24 cellular contexts compared by ENCODE assay signal in genomic region chrX:55279832-55280231, GRCh38. TPM values are rescaled to one million over a fixed set of nuclear protein-coding genes. Genes with fewer than 3 reads are reported as not detected.
DNase-seq lines count a peak whose midpoint lies in the region; ATAC-seq lines count a peak whose summit lies in the region.
"Had no signal": no experiment of that assay in that cellular context is flagged by ENCODE, and none has a peak within 500 bp of the region (broad histone marks: within the 10 kb centered on the region; RNA-seq: fewer than 3 reads in every experiment).

No MANE protein-coding gene starts in this region.

- H2BK15ac ChIP-seq in neuronal stem cell (ENCODE audit: low read length) = no peak overlapping the region
- no peak overlapping the region for H2BK15ac ChIP-seq in mesendoderm (replicated peaks; ENCODE audit: low read depth)

- H2BK120ac ChIP-seq in neuronal stem cell (ENCODE audit: low read depth, low read length) (no peak overlapping the region), mesendoderm (ENCODE audit: low read depth, low read length) (no peak overlapping the region)

- H3K4me3 ChIP-seq in neuronal stem cell (ENCODE audit: low read length in 2 of 2) (no peak overlapping the region), mesendoderm (ENCODE audit: low read length) (no peak overlapping the region)
- H3K4me3 ChIP-seq: A549; BLaER1 treated with 17β-estradiol and CSF1 and Interleukin-3, amounts not matched to agents 10 nM and 100 nM; GM23248 had no signal

- H3K27ac ChIP-seq in neuronal stem cell (replicated peaks; ENCODE audit: low read length) (no peak overlapping the region), mesendoderm (ENCODE audit: low read depth, low read length) (no peak overlapping the region)
- H3K27ac ChIP-seq: A549; BLaER1 treated with 17β-estradiol and CSF1 and Interleukin-3, amounts not matched to agents 10 nM and 100 nM; GM23248 had no signal

- no CpG with 5 or more reads among the region's 10 CpGs for WGBS in neuronal stem cell (ENCODE audit: extremely low coverage in 2 of 2, insufficient read length in 2 of 2, insufficient replicate concordance in 1 of 2), 2 donors
- WGBS in mesendoderm (ENCODE audit: extremely low coverage, insufficient coverage, low lambda C conversion rate) = no CpG with 5 or more reads among the region's 10 CpGs

- H3K36me3 Mint-ChIP-seq in activated CD4-positive, alpha-beta T cell treated with anti-CD3 and anti-CD28 coated beads for 36 hours (ENCODE audit: low read depth) = no peaks in the 10 kb centered on the region
- H3K36me3 Mint-ChIP-seq: CD14-positive monocyte; CD8-positive, alpha-beta memory T cell had no signal

- no peaks in the 10 kb centered on the region for H3K4me1 ChIP-seq in neuronal stem cell (ENCODE audit: control insufficient read depth in 2 of 2, insufficient read depth in 1 of 2, low read depth in 1 of 2, low read length in 2 of 2)
- no peaks in the 10 kb centered on the region for H3K4me1 ChIP-seq in mesendoderm (ENCODE audit: control insufficient read depth, low read depth, low read length)
- H3K4me1 ChIP-seq: A549; BE2C; BLaER1 treated with 17β-estradiol and CSF1 and Interleukin-3, amounts not matched to agents 10 nM and 100 nM had no signal

- in situ Hi-C loops in SK-MEL-5 (cut with HindIII; ENCODE audit: low pct_unique_long_range_greater_than_20kb, low sequenced_read_pairs) = no loop called here

- no peaks in the 10 kb centered on the region for H3K27me3 ChIP-seq in neuronal stem cell (ENCODE audit: control insufficient read depth in 3 of 3, insufficient read depth in 3 of 3, low read depth in 1 of 3, low read length in 3 of 3)
- H3K27me3 ChIP-seq in mesendoderm (ENCODE audit: insufficient read depth, low read length, poor library complexity) = no peaks in the 10 kb centered on the region
- H3K27me3 ChIP-seq: BE2C had no signal

- no peak for ATAC-seq in activated CD4-positive, alpha-beta T cell treated with anti-CD3 and anti-CD28 coated beads for 36 hours
- ATAC-seq in HG03095 (IDR thresholded peaks at IDR 0.05; ENCODE audit: unreplicated experiment) = no peak
- ATAC-seq: A549 had no signal

- H4K91ac ChIP-seq in neuronal stem cell (ENCODE audit: low read depth, low read length, poor library complexity) = no peak overlapping the region

- H4K8ac ChIP-seq in neuronal stem cell (ENCODE audit: low read depth, low read length) = no peak overlapping the region
- H4K8ac ChIP-seq in mesendoderm (ENCODE audit: low read depth, low read length) = no peak overlapping the region

- CTCF ChIA-PET in activated CD4-positive, alpha-beta T cell treated with anti-CD3 and anti-CD28 coated beads for 36 hours (lab: Charles Lee) = no interaction called here

- H3K9me3 Mint-ChIP-seq in activated CD4-positive, alpha-beta T cell treated with anti-CD3 and anti-CD28 coated beads for 36 hours (ENCODE audit: low read depth) = no peaks in the 10 kb centered on the region
- H3K9me3 Mint-ChIP-seq: CD4-positive, alpha-beta T cell; CD8-positive, alpha-beta memory T cell had no signal

- H3K4me2 ChIP-seq in neuronal stem cell (ENCODE audit: insufficient read depth, low read length, poor library complexity, severe bottlenecking) (no peak overlapping the region), mesendoderm (ENCODE audit: low read length) (no peak overlapping the region)
- H3K4me2 ChIP-seq: A549; BLaER1 treated with 17β-estradiol and CSF1 and Interleukin-3, amounts not matched to agents 10 nM and 100 nM had no signal

- no peak overlapping the region for H3K9ac ChIP-seq in neuronal stem cell (ENCODE audit: low read depth, low read length, poor library complexity)
- H3K9ac ChIP-seq in mesendoderm (ENCODE audit: low read length) = no peak overlapping the region
- H3K9ac ChIP-seq: BLaER1 treated with 17β-estradiol and CSF1 and Interleukin-3, amounts not matched to agents 10 nM and 100 nM; GM23248 had no signal

- H3K79me2 ChIP-seq in mesendoderm (ENCODE audit: control insufficient read depth, insufficient read depth, low read length) = no peaks in the 10 kb centered on the region

- no peak overlapping the region for H3K4ac ChIP-seq in neuronal stem cell (ENCODE audit: low read length)
- H3K4ac ChIP-seq in mesendoderm (ENCODE audit: low read depth, low read length) = no peak overlapping the region

- H2AK5ac ChIP-seq in neuronal stem cell (ENCODE audit: low read depth, low read length) (no peak overlapping the region), mesendoderm (ENCODE audit: low read length) (no peak overlapping the region)

- no peak overlapping the region for H3K4me3 Mint-ChIP-seq in activated CD4-positive, alpha-beta T cell treated with anti-CD3 and anti-CD28 coated beads for 36 hours
- H3K4me3 Mint-ChIP-seq: CD14-positive monocyte; CD4-positive, alpha-beta T cell; CD8-positive, alpha-beta memory T cell had no signal

- H3K9me3 ChIP-seq in neuronal stem cell (replicated peaks in 1 of 2; ENCODE audit: control insufficient read depth in 2 of 2, insufficient read depth in 1 of 2, low read depth in 1 of 2, low read length in 2 of 2) = no peaks in the 10 kb centered on the region
- H3K9me3 ChIP-seq: A549, BE2C had no signal

- H2BK12ac ChIP-seq in neuronal stem cell (ENCODE audit: low read length) = no peak overlapping the region

- H2AFZ ChIP-seq in neuronal stem cell (ENCODE audit: low read length) = peak overlapping the region; percentile 35
- H2AFZ ChIP-seq: GM23248 had no signal

- H3K36me3 ChIP-seq in neuronal stem cell (replicated peaks in 1 of 2; ENCODE audit: control insufficient read depth in 2 of 2, insufficient read depth in 2 of 2, low read length in 2 of 2) = no peaks in the 10 kb centered on the region
- H3K36me3 ChIP-seq in mesendoderm (ENCODE audit: control insufficient read depth, insufficient read depth, low read length) = no peaks in the 10 kb centered on the region
- H3K36me3 ChIP-seq: BE2C; BLaER1 treated with 17β-estradiol and CSF1 and Interleukin-3, amounts not matched to agents 10 nM and 100 nM had no signal

- no peak overlapping the region for H4K5ac ChIP-seq in mesendoderm (ENCODE audit: low read length)

- H3K14ac ChIP-seq in neuronal stem cell (ENCODE audit: low read length) = no peak overlapping the region

- intact Hi-C loops in activated CD4-positive, alpha-beta T cell treated with anti-CD3 and anti-CD28 coated beads for 36 hours (cut with DNase I, micrococcal nuclease) = no loop called here

- H2BK5ac ChIP-seq in neuronal stem cell (ENCODE audit: low read length) (no peak overlapping the region), mesendoderm (ENCODE audit: low read length) (no peak overlapping the region)

- no peak overlapping the region for H3K23ac ChIP-seq in neuronal stem cell (ENCODE audit: low read depth, low read length, poor library complexity)
- H3K23ac ChIP-seq in mesendoderm (ENCODE audit: low read length) = no peak overlapping the region

- DNase-seq in activated CD4-positive, alpha-beta T cell treated with anti-CD3 and anti-CD28 coated beads for 36 hours = peak; percentile 5
- DNase-seq in activated CD4-positive, alpha-beta T cell treated with anti-CD3 and anti-CD28 coated beads, Interleukin-2, amount 50 U/mL, for 48 hours = no peak
- peak; percentile 65 for DNase-seq in Daoy (ENCODE audit: low read depth)
- peak; percentile 1 for DNase-seq in SK-MEL-5 (ENCODE audit: low read depth, low spot score)
- DNase-seq in neuronal stem cell (ENCODE audit: low spot score) = no peak
- no peak for DNase-seq in mesendoderm
- DNase-seq: 8988T; ACHN; AML-193; BE2C; CD4-positive, alpha-beta T cell; CD8-positive, alpha-beta memory T cell; DMS 273 treated with DMSO at 0.1 percent for 48 hours; DMS79; GF-D8; GM23248; H7; HCEC 1CT had no signal

- POLR2A ChIA-PET in activated CD4-positive, alpha-beta T cell treated with anti-CD3 and anti-CD28 coated beads for 36 hours (lab: Charles Lee) = no interaction called here

- no peaks in the 10 kb centered on the region for H3K79me1 ChIP-seq in neuronal stem cell (ENCODE audit: low read depth, low read length)
- no peaks in the 10 kb centered on the region for H3K79me1 ChIP-seq in mesendoderm (ENCODE audit: low read length)

- peaks cover 3% of the 10 kb centered on the region for H3K27me3 Mint-ChIP-seq in activated CD4-positive, alpha-beta T cell treated with anti-CD3 and anti-CD28 coated beads for 36 hours
- H3K27me3 Mint-ChIP-seq: CD4-positive, alpha-beta T cell had no signal

- no peak overlapping the region for H3K56ac ChIP-seq in mesendoderm (ENCODE audit: low read length)

- H3K27ac Mint-ChIP-seq in activated CD4-positive, alpha-beta T cell treated with anti-CD3 and anti-CD28 coated beads for 36 hours = no peak overlapping the region
- H3K27ac Mint-ChIP-seq: CD4-positive, alpha-beta T cell had no signal

- no peaks in the 10 kb centered on the region for H3K4me1 Mint-ChIP-seq in activated CD4-positive, alpha-beta T cell treated with anti-CD3 and anti-CD28 coated beads for 36 hours
- H3K4me1 Mint-ChIP-seq: CD14-positive monocyte; CD8-positive, alpha-beta memory T cell had no signal

- H3K18ac ChIP-seq in neuronal stem cell (ENCODE audit: low read length) (no peak overlapping the region), mesendoderm (ENCODE audit: low read length) (no peak overlapping the region)

RNA-seq across cellular contexts. Expression of gene PAGE3, which starts 15.1 kb away (rescaled TPM):
- total RNA-seq in activated CD4-positive, alpha-beta T cell treated with anti-CD3 and anti-CD28 coated beads for 36 hours = not detected
- total RNA-seq in Daoy (2014; rRNA removed; shearing (Covaris generic)) = not detected in 2 replicates
- not detected in 2 replicates for total RNA-seq in SK-MEL-5 (2014; rRNA removed; shearing (Covaris generic))
- polyA plus RNA-seq in SK-MEL-5 (2015; cell fraction: cytosol; rRNA removed) = 0.29 TPM in 1 of 2 replicates, not detected in the other
- polyA plus RNA-seq in SK-MEL-5 (2015; cell fraction: nucleus; rRNA removed) = not detected in 2 replicates
- polyA plus RNA-seq in neuronal stem cell (2013, experiment 1 of 2) = not detected
- polyA plus RNA-seq in neuronal stem cell (2013, experiment 2 of 2) = not detected
- not detected for polyA plus RNA-seq in mesendoderm (2013, experiment 1 of 2)
- not detected for polyA plus RNA-seq in mesendoderm (2013, experiment 2 of 2)
- total RNA-seq: CD4-positive, alpha-beta T cell; CD8-positive, alpha-beta memory T cell; G401; GM23248; H1; H7 had no signal
- polyA plus RNA-seq: A549; CD14-positive monocyte; CD8-positive, alpha-beta memory T cell; GM23248; H1 had no signal

RNA-seq across cellular contexts. Expression of gene PAGE5, which starts 59.7 kb away (rescaled TPM):
- total RNA-seq in activated CD4-positive, alpha-beta T cell treated with anti-CD3 and anti-CD28 coated beads for 36 hours = under 1 TPM in 1 of 2 experiments, not detected in 1; 0.49 TPM
- 326 and 338 TPM in 2 replicates for total RNA-seq in Daoy (2014; rRNA removed; shearing (Covaris generic))
- 18.9 and 23.7 TPM in 2 replicates for total RNA-seq in SK-MEL-5 (2014; rRNA removed; shearing (Covaris generic))
- 8.7 and 10.4 TPM in 2 replicates for polyA plus RNA-seq in SK-MEL-5 (2015; cell fraction: cytosol; rRNA removed)
- 6.5 TPM in 1 of 2 replicates, not detected in the other for polyA plus RNA-seq in SK-MEL-5 (2015; cell fraction: nucleus; rRNA removed)
- not detected for polyA plus RNA-seq in neuronal stem cell (2013, experiment 1 of 2)
- polyA plus RNA-seq in neuronal stem cell (2013, experiment 2 of 2) = not detected
- not detected for polyA plus RNA-seq in mesendoderm (2013, experiment 1 of 2)
- not detected for polyA plus RNA-seq in mesendoderm (2013, experiment 2 of 2)
- total RNA-seq: CD4-positive, alpha-beta T cell; G401; GM23248; H1; H7 had no signal
- polyA plus RNA-seq: A549; CD14-positive monocyte; CD8-positive, alpha-beta memory T cell; GM23248; H1 had no signal

Comparison
In these comparisons a context has a peak if more than half of its experiments do, and no peak if none do; other contexts are left out.
1. DNase-seq: peak in activated CD4-positive, alpha-beta T cell treated with anti-CD3 and anti-CD28 coated beads for 36 hours (single experiment), Daoy (single experiment) and SK-MEL-5 (single experiment); none in activated CD4-positive, alpha-beta T cell treated with anti-CD3 and anti-CD28 coated beads, Interleukin-2, amount 50 U/mL, for 48 hours (0 of 2), neuronal stem cell (single experiment) and mesendoderm (single experiment).
2. RNA of gene PAGE5, which starts 59.7 kb away (total RNA-seq): 326 to 338 TPM in Daoy and 18.9 to 23.7 TPM in SK-MEL-5; 0.49 TPM in activated CD4-positive, alpha-beta T cell treated with anti-CD3 and anti-CD28 coated beads for 36 hours; every median in the first group is over 10 times any median in the second.